8 cellular contexts compared by ENCODE assay signal in genomic region chr18:48412339-48412929, GRCh38. TPM values are rescaled to one million over a fixed set of nuclear protein-coding genes. Genes with fewer than 3 reads are reported as not detected.
DNase-seq lines count a peak whose midpoint lies in the region; ATAC-seq, FAIRE-seq and TF ChIP-seq lines count a peak whose summit lies in the region.

No MANE protein-coding gene starts in this region.

- no peak for TF ChIP-seq EP300 in transverse colon (IDR thresholded peaks at IDR 0.05; ENCODE audit: low read depth)

- H3K4me3 ChIP-seq in BE2C (ENCODE audit: low read depth, low read length) (no peak overlapping the region), transverse colon (no peak overlapping the region)

- H3K9me3 ChIP-seq in BE2C (no peaks in the 10 kb centered on the region), transverse colon (no peaks in the 10 kb centered on the region)

- ATAC-seq in HG03108 (IDR thresholded peaks at IDR 0.05; ENCODE audit: unreplicated experiment) (no peak), HG02852 (IDR thresholded peaks at IDR 0.05; ENCODE audit: unreplicated experiment) (no peak)

- H3K36me3 ChIP-seq in BE2C = no peaks in the 10 kb centered on the region
- H3K36me3 ChIP-seq in transverse colon = no peaks in the 10 kb centered on the region

- H3K27ac ChIP-seq in transverse colon = no peak overlapping the region

- TF ChIP-seq CTCF in BE2C (IDR thresholded peaks at IDR 0.05; ENCODE audit: low read depth, low read length) = peak; percentile 72
- peak; percentile 60 for TF ChIP-seq CTCF in GM13977 (IDR thresholded peaks at IDR 0.05; ENCODE audit: extremely low read depth, insufficient read depth, missing control alignments)
- peak; percentile 59 to 77 (median 63) for TF ChIP-seq CTCF in transverse colon (IDR thresholded peaks at IDR 0.05)

- FAIRE-seq in islet of Langerhans (lab: Jason Lieb, UNC) = peak; percentile 88

- peak; percentile 29 for DNase-seq in BE2C
- peak; percentile 48 for DNase-seq in GM13977 (ENCODE audit: low spot score)
- DNase-seq in NCI-H2171 (lab: John Stamatoyannopoulos, UW) = peak; percentile 30
- DNase-seq in activated naive CD4-positive, alpha-beta T cell treated with anti-CD3 and anti-CD28 coated beads, Interleukin-2, amount 50 U/mL, for 16 hours = peak; percentile 16
- peak; percentile 19 for DNase-seq in transverse colon

- H3K4me1 ChIP-seq in BE2C (no peaks in the 10 kb centered on the region), transverse colon (peaks cover 5 to 19% (median 16%) of the 10 kb centered on the region in 4 donors)

- 11 to 16% methylated on average over 5 to 7 of the region's 7 CpGs for WGBS in transverse colon (ENCODE audit: low coverage in 1 of 2), 2 donors

- intact Hi-C loops in transverse colon (cut with DNase I; ENCODE audit: low total_unique reads) = loop anchor here (10.0 kb wide), 1 partner anchor 248 kb away; no protein-coding TSS in a partner anchor

- H3K27me3 ChIP-seq in BE2C (peaks cover 32% of the 10 kb centered on the region), transverse colon (peaks cover 80% of the 10 kb centered on the region)

- in situ Hi-C loops in GM13977 (cut with MboI; ENCODE audit: low pct_unique_long_range_greater_than_20kb, low sequenced_read_pairs, unreplicated experiment) (no loop called here), transverse colon (cut with MboI; ENCODE audit: low pct_ligation_motif_present in 1 of 4, low pct_unique_long_range_greater_than_20kb in 1 of 4, low sequenced_read_pairs in 3 of 4) (no loop called here)

- no peak for TF ChIP-seq POLR2A in transverse colon (IDR thresholded peaks at IDR 0.05)

RNA-seq across cellular contexts. Expression of gene ZBTB7C, which starts 3.3 kb away (rescaled TPM):
- polyA plus RNA-seq in BE2C (2012; ENCODE audit: insufficient read depth, insufficient read length, low read depth) = 1.1 TPM
- total RNA-seq in transverse colon = 10 to 100 TPM; 38.4 to 81.2 (median 47.5) TPM
